8 cellular contexts compared by ENCODE assay signal in the genomic region with DNA sequence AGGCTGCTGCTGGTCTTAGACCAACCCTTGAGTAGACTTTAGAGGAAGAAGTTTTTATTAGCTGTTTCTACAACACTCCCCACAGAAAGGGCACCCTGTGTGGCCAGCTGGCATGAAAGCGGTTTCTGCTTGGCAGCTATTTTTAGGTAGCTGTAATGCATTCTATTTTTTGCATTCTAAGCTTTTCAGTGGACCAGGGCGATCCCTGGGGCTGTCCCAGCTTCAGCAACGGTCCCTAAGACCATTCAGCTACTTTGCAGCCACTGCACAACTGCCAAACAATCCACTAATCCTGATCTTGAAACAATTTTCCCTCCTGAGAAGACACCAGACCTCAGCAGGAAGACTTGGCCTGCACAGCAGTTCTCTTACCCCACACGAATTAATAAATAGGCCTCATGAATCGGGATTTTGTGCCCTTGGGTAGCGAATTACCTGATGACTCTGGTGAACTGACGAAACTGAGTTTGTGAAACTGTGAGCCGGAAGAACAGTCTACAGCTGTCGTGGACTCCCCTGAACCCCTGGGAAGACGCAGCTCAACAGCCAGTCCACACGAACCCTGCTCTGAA. TPM values are rescaled to one million over a fixed set of nuclear protein-coding genes. Genes with fewer than 3 reads are reported as not detected.
DNase-seq lines count a peak whose midpoint lies in the region; ATAC-seq and TF ChIP-seq lines count a peak whose summit lies in the region.

No MANE protein-coding gene starts in this region.

- H3K4me1 Mint-ChIP-seq in CD4-positive, alpha-beta T cell (ENCODE audit: low read depth), result peaks cover 10% of the 10 kb centered on the region
- peaks cover 13% of the 10 kb centered on the region for H3K4me1 Mint-ChIP-seq in activated T-helper 1 cell treated with anti-CD3 and anti-CD28 coated beads, Interleukin-12 subunit alpha, Interleukin-12 subunit beta, Interleukin-2, Interleukin-4 antibody, amounts not matched to agents 30 ng/mL and 10 ng/mL and 1 ng/mL, durations not matched to agents 14 hours and 24 hours and 36 hours (ENCODE audit: low read depth)

- no peak overlapping the region for H3K27ac Mint-ChIP-seq in CD4-positive, alpha-beta T cell
- no peak overlapping the region for H3K27ac Mint-ChIP-seq in activated T-helper 1 cell treated with anti-CD3 and anti-CD28 coated beads, Interleukin-12 subunit alpha, Interleukin-12 subunit beta, Interleukin-2, Interleukin-4 antibody, amounts not matched to agents 30 ng/mL and 10 ng/mL and 1 ng/mL, durations not matched to agents 14 hours and 24 hours and 36 hours

- H3K36me3 Mint-ChIP-seq in CD4-positive, alpha-beta T cell (ENCODE audit: low read depth), result no peaks in the 10 kb centered on the region
- H3K36me3 Mint-ChIP-seq in activated T-helper 1 cell treated with anti-CD3 and anti-CD28 coated beads, Interleukin-12 subunit alpha, Interleukin-12 subunit beta, Interleukin-2, Interleukin-4 antibody, amounts not matched to agents 30 ng/mL and 10 ng/mL and 1 ng/mL, durations not matched to agents 14 hours and 24 hours and 36 hours (ENCODE audit: low read depth), result no peaks in the 10 kb centered on the region

- CTCF ChIA-PET in CD4-positive, alpha-beta T cell (lab: Charles Lee), result no interaction called here

- H3K27ac ChIP-seq in CD4-positive, alpha-beta T cell (ENCODE audit: low read depth, low read length), result no peak overlapping the region

- H3K27me3 Mint-ChIP-seq in CD4-positive, alpha-beta T cell, result no peaks in the 10 kb centered on the region
- peaks cover 2% of the 10 kb centered on the region for H3K27me3 Mint-ChIP-seq in activated T-helper 1 cell treated with anti-CD3 and anti-CD28 coated beads, Interleukin-12 subunit alpha, Interleukin-12 subunit beta, Interleukin-2, Interleukin-4 antibody, amounts not matched to agents 30 ng/mL and 10 ng/mL and 1 ng/mL, durations not matched to agents 14 hours and 24 hours and 36 hours (ENCODE audit: insufficient read depth)

- H3K9me3 ChIP-seq in CD4-positive, alpha-beta T cell (ENCODE audit: control insufficient read depth, low read length), result no peaks in the 10 kb centered on the region

- TF ChIP-seq CTCF in CD4-positive, alpha-beta T cell (IDR thresholded peaks at IDR 0.05), result no peak

- DNase-seq in SKM-1 treated with dmso at 0.1 percent for 144 hours (lab: John Stamatoyannopoulos, UW; ENCODE audit: unreplicated experiment) (peak; percentile 47), mucosa of gallbladder (ENCODE audit: low spot score) (peak; percentile 27), NCI-H69 (lab: John Stamatoyannopoulos, UW) (no peak), NCI-H82 treated with DMSO at 0.1 percent for 48 hours (lab: John Stamatoyannopoulos, UW; ENCODE audit: unreplicated experiment) (no peak)
- DNase-seq in CD4-positive, alpha-beta T cell, result no peak
- no peak for DNase-seq in activated T-helper 1 cell treated with anti-CD3 and anti-CD28 coated beads, Interleukin-12 subunit alpha, Interleukin-12 subunit beta, Interleukin-2, Interleukin-4 antibody, amounts not matched to agents 30 ng/mL and 10 ng/mL and 1 ng/mL, durations not matched to agents 14 hours and 24 hours and 36 hours (ENCODE audit: low spot score)

- POLR2A ChIA-PET in CD4-positive, alpha-beta T cell (lab: Charles Lee), result no interaction called here

- intact Hi-C loops in CD4-positive, alpha-beta T cell (cut with DNase I, micrococcal nuclease), result no loop called here
- intact Hi-C loops in activated T-helper 1 cell treated with anti-CD3 and anti-CD28 coated beads, Interleukin-12 subunit alpha, Interleukin-12 subunit beta, Interleukin-2, Interleukin-4 antibody, amounts not matched to agents 30 ng/mL and 10 ng/mL and 1 ng/mL, durations not matched to agents 14 hours and 24 hours and 36 hours (cut with micrococcal nuclease), result no loop called here

- ATAC-seq in GM19035 (IDR thresholded peaks at IDR 0.05; ENCODE audit: unreplicated experiment) (peak; percentile 71), HG02973 (IDR thresholded peaks at IDR 0.05; ENCODE audit: unreplicated experiment) (peak; percentile 81)
- no peak for ATAC-seq in CD4-positive, alpha-beta T cell (ENCODE audit: poor library complexity)

- H3K27me3 ChIP-seq in CD4-positive, alpha-beta T cell (ENCODE audit: control insufficient read depth, insufficient read depth, low read length), result no peaks in the 10 kb centered on the region

- H3K4me3 Mint-ChIP-seq in CD4-positive, alpha-beta T cell, result no peak overlapping the region
- H3K4me3 Mint-ChIP-seq in activated T-helper 1 cell treated with anti-CD3 and anti-CD28 coated beads, Interleukin-12 subunit alpha, Interleukin-12 subunit beta, Interleukin-2, Interleukin-4 antibody, amounts not matched to agents 30 ng/mL and 10 ng/mL and 1 ng/mL, durations not matched to agents 14 hours and 24 hours and 36 hours, result no peak overlapping the region

- H3K9me3 Mint-ChIP-seq in CD4-positive, alpha-beta T cell, result no peaks in the 10 kb centered on the region
- no peaks in the 10 kb centered on the region for H3K9me3 Mint-ChIP-seq in activated T-helper 1 cell treated with anti-CD3 and anti-CD28 coated beads, Interleukin-12 subunit alpha, Interleukin-12 subunit beta, Interleukin-2, Interleukin-4 antibody, amounts not matched to agents 30 ng/mL and 10 ng/mL and 1 ng/mL, durations not matched to agents 14 hours and 24 hours and 36 hours

RNA-seq across cellular contexts. Expression of gene TFRC, which starts 14.6 kb away (rescaled TPM):
- 154 TPM for total RNA-seq in mucosa of gallbladder
- total RNA-seq in CD4-positive, alpha-beta T cell, result 100 to 1,000 TPM; 154 to 159 TPM
- total RNA-seq in activated T-helper 1 cell treated with anti-CD3 and anti-CD28 coated beads, Interleukin-12 subunit alpha, Interleukin-12 subunit beta, Interleukin-2, Interleukin-4 antibody, amounts not matched to agents 30 ng/mL and 10 ng/mL and 1 ng/mL, durations not matched to agents 14 hours and 24 hours and 36 hours, result 791 TPM in 2 replicates

Comparison
In these comparisons a context has a peak if more than half of its experiments do, and no peak if none do; other contexts are left out.
1. DNase-seq: peak in SKM-1 treated with dmso at 0.1 percent for 144 hours (single experiment) and mucosa of gallbladder (single experiment); none in CD4-positive, alpha-beta T cell (0 of 10), activated T-helper 1 cell treated with anti-CD3 and anti-CD28 coated beads, Interleukin-12 subunit alpha, Interleukin-12 subunit beta, Interleukin-2, Interleukin-4 antibody, amounts not matched to agents 30 ng/mL and 10 ng/mL and 1 ng/mL, durations not matched to agents 14 hours and 24 hours and 36 hours (single experiment), NCI-H69 (single experiment) and NCI-H82 treated with DMSO at 0.1 percent for 48 hours (single experiment).